9 cellular contexts compared by ENCODE assay signal in genomic region chr17:19410875-19411291, GRCh38. TPM values are rescaled to one million over a fixed set of nuclear protein-coding genes. Genes with fewer than 3 reads are reported as not detected.
DNase-seq lines count a peak whose midpoint lies in the region; ATAC-seq and TF ChIP-seq lines count a peak whose summit lies in the region.
"Had no signal": no experiment of that assay in that cellular context is flagged by ENCODE, and none has a peak within 500 bp of the region (broad histone marks: within the 10 kb centered on the region; RNA-seq: fewer than 3 reads in every experiment).

A gene with protein sequence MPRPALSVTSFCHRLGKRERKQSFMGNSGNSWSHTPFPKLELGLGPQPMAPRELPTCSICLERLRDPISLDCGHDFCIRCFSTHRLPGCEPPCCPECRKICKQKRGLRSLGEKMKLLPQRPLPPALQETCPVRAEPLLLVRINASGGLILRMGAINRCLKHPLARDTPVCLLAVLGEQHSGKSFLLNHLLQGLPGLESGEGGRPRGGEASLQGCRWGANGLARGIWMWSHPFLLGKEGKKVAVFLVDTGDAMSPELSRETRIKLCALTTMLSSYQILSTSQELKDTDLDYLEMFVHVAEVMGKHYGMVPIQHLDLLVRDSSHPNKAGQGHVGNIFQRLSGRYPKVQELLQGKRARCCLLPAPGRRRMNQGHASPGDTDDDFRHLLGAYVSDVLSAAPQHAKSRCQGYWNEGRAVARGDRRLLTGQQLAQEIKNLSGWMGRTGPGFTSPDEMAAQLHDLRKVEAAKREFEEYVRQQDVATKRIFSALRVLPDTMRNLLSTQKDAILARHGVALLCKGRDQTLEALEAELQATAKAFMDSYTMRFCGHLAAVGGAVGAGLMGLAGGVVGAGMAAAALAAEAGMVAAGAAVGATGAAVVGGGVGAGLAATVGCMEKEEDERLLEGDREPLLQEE (plus strand): TSS chr17:19411232. CDS start chr17:19411409, 177 bp downstream.

- TF ChIP-seq CTCF in ascending aorta (IDR thresholded peaks at IDR 0.05): peak in 2 of 3 experiments; percentile 20 to 39
- TF ChIP-seq CTCF in foreskin keratinocyte (conservative IDR thresholded peaks at IDR 0.05): no peak
- no peak for TF ChIP-seq CTCF in mucosa of descending colon (IDR thresholded peaks at IDR 0.05)

- 38% methylated on average over 14 of the region's 14 CpGs for WGBS in HUES64

- no peaks in the 10 kb centered on the region for H3K9me3 ChIP-seq in HUES64 (ENCODE audit: insufficient read depth, low read depth, low read length)
- no peaks in the 10 kb centered on the region for H3K9me3 ChIP-seq in ascending aorta
- H3K9me3 ChIP-seq in mucosa of descending colon: no peaks in the 10 kb centered on the region

- intact Hi-C loops in ascending aorta (cut with DNase I) (loop anchor here (5.0 kb wide), 1 partner anchor 49 kb away; the partner anchor contains the start of gene B9D1), mucosa of descending colon (cut with DNase I, micrococcal nuclease) (no loop called here)

- no peaks in the 10 kb centered on the region for H3K27me3 ChIP-seq in HUES64 (ENCODE audit: insufficient read depth, low read length)
- H3K27me3 ChIP-seq in ascending aorta: no peaks in the 10 kb centered on the region
- peaks cover 3% of the 10 kb centered on the region for H3K27me3 ChIP-seq in foreskin keratinocyte

- DNase-seq in ascending aorta (ENCODE audit: low spot score in 2 of 2) (no peak), hippocampal formation (lab: John Stamatoyannopoulos, UW) (peak; percentile 42 to 59), skeletal muscle cell (ENCODE audit: low read depth) (no peak), foreskin keratinocyte (no peak), mucosa of descending colon (no peak), HK-2 (ENCODE audit: unreplicated experiment) (no peak)

- H3K4me1 ChIP-seq in HUES64 (ENCODE audit: insufficient read depth, low read length) (peaks cover 5% of the 10 kb centered on the region; the same call in 1 of the 2 replicates), ascending aorta (peaks cover 0 to 3% of the 10 kb centered on the region in 2 donors), foreskin keratinocyte (no peaks in the 10 kb centered on the region), mucosa of descending colon (ENCODE audit: low read depth) (no peaks in the 10 kb centered on the region)

- H3K4me3 ChIP-seq in HUES64 (ENCODE audit: low read length) (peak within 1 kb of the TSS; percentile 9; the same call in 1 of the 2 replicates), ascending aorta (peak within 1 kb of the TSS; percentile 25 to 50), skeletal muscle cell (ENCODE audit: low read depth, low read length) (peak within 1 kb of the TSS; percentile 34), mucosa of descending colon (no peak within 1 kb of the TSS)
- H3K4me3 ChIP-seq: SK-N-MC had no signal

- H3K36me3 ChIP-seq in HUES64 (ENCODE audit: insufficient read depth, low read length) (no peaks in the 10 kb centered on the region), ascending aorta (no peaks in the 10 kb centered on the region), mucosa of descending colon (ENCODE audit: low read depth) (no peaks in the 10 kb centered on the region)

- no peak within 1 kb of the TSS for H3K9ac ChIP-seq in HUES64 (ENCODE audit: low read depth, low read length)

- no peak for ATAC-seq in foreskin keratinocyte
- no peak for ATAC-seq in mucosa of descending colon
- no peak for ATAC-seq in activated CD4-positive, CD25-positive, alpha-beta regulatory T cell treated with anti-CD3 and anti-CD28 coated beads, Interleukin-2, amount 50 U/mL, for 24 hours

- H3K27ac ChIP-seq in HUES64 (ENCODE audit: low read depth, low read length) (no peak within 1 kb of the TSS), ascending aorta (no peak within 1 kb of the TSS), foreskin keratinocyte (no peak within 1 kb of the TSS)
- H3K27ac ChIP-seq: SK-N-MC had no signal

RNA-seq across cellular contexts. Expression of the gene that starts here (rescaled TPM):
- 1.1 TPM for polyA plus RNA-seq in HUES64 (2013, experiment 1 of 2)
- polyA plus RNA-seq in HUES64 (2013, experiment 2 of 2): 1.2 TPM
- 0.53 TPM for total RNA-seq in ascending aorta
- 0.07 and 0.14 TPM in 2 replicates for total RNA-seq in foreskin keratinocyte
- 0.04 and 0.07 TPM in 2 replicates for polyA plus RNA-seq in foreskin keratinocyte
- total RNA-seq in mucosa of descending colon: 10 to 100 TPM in 1 of 3 donors, 1 to 10 TPM in 2; 2.4 to 13.4 (median 3.4) TPM

Comparison
In these comparisons a context has a peak if more than half of its experiments do, and no peak if none do; other contexts are left out.
1. DNase-seq: peak in hippocampal formation (2 of 2); none in ascending aorta (0 of 2), skeletal muscle cell (single experiment), foreskin keratinocyte (0 of 2), mucosa of descending colon (0 of 3) and HK-2 (single experiment).
2. CTCF ChIP-seq: peak in ascending aorta (2 of 3); none in foreskin keratinocyte (single experiment) and mucosa of descending colon (single experiment).